Comparison of ENCODE assay signal across 17 cellular contexts in genomic region chr9:116198344-116198743, GRCh38. TPM values are rescaled to one million over a fixed set of nuclear protein-coding genes. Genes with fewer than 3 reads are reported as not detected.
A peak's percentile ranks its signal among the peaks of the same experiment; 100 is the strongest.
DNase-seq lines count a peak whose midpoint lies in the region; ATAC-seq, FAIRE-seq and TF ChIP-seq lines count a peak whose summit lies in the region.
"Had no signal": no experiment of that assay in that cellular context is flagged by ENCODE, and none has a peak within 500 bp of the region (broad histone marks: within the 10 kb centered on the region; RNA-seq: fewer than 3 reads in every experiment).

No MANE protein-coding gene starts in this region.

- DNase-seq in A549 (ENCODE audit: low read depth in 1 of 2, low spot score in 1 of 2) (no peak), NCI-H69 (lab: John Stamatoyannopoulos, UW) (peak; percentile 16), fibroblast of mammary gland (ENCODE audit: low read depth) (peak; percentile 33), kidney tubule cell (ENCODE audit: low spot score) (peak; percentile 70), KBM-7 (no peak), mesothelial cell of epicardium (ENCODE audit: low spot score in 2 of 2, unreplicated experiment in 2 of 2) (no peak)
- DNase-seq: CD4-positive, CD25-positive, alpha-beta regulatory T cell; NCI-H446; NCI-H82; SHP77 treated with DMSO at 0.1 percent for 48 hours had no signal

- WGBS in A549 (ENCODE audit: missing lambda C conversion rate): 78% methylated on average over 4 of the region's 4 CpGs

- H3K4me3 Mint-ChIP-seq in mesothelial cell of epicardium: no peak overlapping the region
- H3K4me3 Mint-ChIP-seq: CD4-positive, CD25-positive, alpha-beta regulatory T cell had no signal

- H3K4me3 ChIP-seq in A549 (no peak overlapping the region), fibroblast of mammary gland (ENCODE audit: control insufficient read depth, low read depth, low read length) (no peak overlapping the region)
- H3K4me3 ChIP-seq: GM12878, HAP-1 had no signal

- CTCF ChIA-PET in A549 (lab: Yijun Ruan, JAX): interaction anchor here (1.2 kb wide), 1 partner anchor 605 kb away, joined by 3 read pairs; no protein-coding TSS in a partner anchor

- no peaks in the 10 kb centered on the region for H3K9me3 Mint-ChIP-seq in mesothelial cell of epicardium

- H3K36me3 Mint-ChIP-seq in mesothelial cell of epicardium: no peaks in the 10 kb centered on the region
- H3K36me3 Mint-ChIP-seq: CD4-positive, CD25-positive, alpha-beta regulatory T cell had no signal

- in situ Hi-C loops in KBM-7 (cut with MboI; ENCODE audit: low pct_unique_long_range_greater_than_20kb, low sequenced_read_pairs): no loop called here

- 0 out of 3 replicates have a peak overlapping the region, but pooled peaks have one; percentile 1 for H3K4me2 ChIP-seq in A549

- no peak overlapping the region for H3K27ac Mint-ChIP-seq in mesothelial cell of epicardium
- H3K27ac Mint-ChIP-seq: CD4-positive, CD25-positive, alpha-beta regulatory T cell had no signal

- H3K9me3 ChIP-seq in A549: no peaks in the 10 kb centered on the region
- H3K9me3 ChIP-seq: HAP-1 had no signal

- TF ChIP-seq RAD21 in A549 (conservative IDR thresholded peaks at IDR 0.05 in 1 of 2, IDR thresholded peaks at IDR 0.05 in 1 of 2): no peak

- POLR2A ChIA-PET in A549 (lab: Yijun Ruan, JAX): interaction anchor here (0.5 kb wide), 1 partner anchor 45 kb away, joined by 3 read pairs; the partner anchor contains the start of gene PAPPA

- no peaks in the 10 kb centered on the region for H3K27me3 Mint-ChIP-seq in mesothelial cell of epicardium (ENCODE audit: low read depth)
- H3K27me3 Mint-ChIP-seq: CD4-positive, CD25-positive, alpha-beta regulatory T cell had no signal

- TF ChIP-seq CTCF in A549 (IDR thresholded peaks at IDR 0.05) (no peak), fibroblast of mammary gland (conservative IDR thresholded peaks at IDR 0.05; ENCODE audit: control insufficient read depth, insufficient read depth, low read depth, low read length) (no peak), mesothelial cell of epicardium (IDR thresholded peaks at IDR 0.05; ENCODE audit: unreplicated experiment) (no peak)

- peaks cover 100% of the 10 kb centered on the region for H3K4me1 ChIP-seq in A549
- H3K4me1 ChIP-seq: HAP-1 had no signal

- ATAC-seq in A549 (no peak), GM19023 (IDR thresholded peaks at IDR 0.05; ENCODE audit: unreplicated experiment) (no peak), GM21825 (IDR thresholded peaks at IDR 0.05; ENCODE audit: unreplicated experiment) (no peak)
- ATAC-seq: GM12878 had no signal

- peaks cover 3% of the 10 kb centered on the region for H3K4me1 Mint-ChIP-seq in mesothelial cell of epicardium
- H3K4me1 Mint-ChIP-seq: CD4-positive, CD25-positive, alpha-beta regulatory T cell had no signal

- H3K27ac ChIP-seq in A549: peak overlapping the region in 1 of 2 experiments; percentile 14; a peak in 2 of 6 replicates

- no peak for TF ChIP-seq POLR2A in A549 (IDR thresholded peaks at IDR 0.05; ENCODE audit: low read length)

- FAIRE-seq in A549 (lab: Jason Lieb, UNC): no peak
- FAIRE-seq: GM12878, GM18507, RCC 7860 had no signal

- no peak for TF ChIP-seq EP300 in A549 (IDR thresholded peaks at IDR 0.05)

TF ChIP-seq in A549, 52 proteins besides CTCF, POLR2A, EP300 and RAD21:
- no peak for TF ChIP-seq BHLHE40 (IDR thresholded peaks at IDR 0.05; ENCODE audit: low read depth, low read length)
- no peak for TF ChIP-seq KDM5A (IDR thresholded peaks at IDR 0.05)

RNA-seq across cellular contexts. Expression of gene PAPPA, which starts 44.8 kb away (rescaled TPM):
- polyA plus RNA-seq in A549 (2011; rRNA removed): 127 and 156 TPM in 2 replicates
- 14.1 and 18.3 TPM in 2 replicates for polyA plus RNA-seq in A549 (2012; cell fraction: cytosol; rRNA removed)
- 35.2 and 39.7 TPM in 2 replicates for polyA plus RNA-seq in A549 (2012; cell fraction: nucleus; rRNA removed)
- 36.8 to 41.2 TPM (median 40.0 TPM) in 3 replicates for polyA plus RNA-seq in A549 (2017; fragmentation: RNase III; extraction: RNeasy Plus Mini Kit Qiagen cat#74134 plus additional on column Dnase treatment)
- 379 and 415 TPM in 2 replicates for polyA minus RNA-seq in A549 (2011; rRNA and poly(A)+ RNA removed)
- 2.9 to 3.3 TPM (median 3.2 TPM) in 3 replicates for total RNA-seq in mesothelial cell of epicardium
- total RNA-seq: HT-29 had no signal

Comparison
In these comparisons a context has a peak if more than half of its experiments do, and no peak if none do; other contexts are left out.
1. DNase-seq: peak in NCI-H69 (single experiment), fibroblast of mammary gland (single experiment) and kidney tubule cell (single experiment); none in A549 (0 of 2), KBM-7 (single experiment) and mesothelial cell of epicardium (0 of 2).